ENCODE assay signal across 23 cellular contexts in the genomic region with DNA sequence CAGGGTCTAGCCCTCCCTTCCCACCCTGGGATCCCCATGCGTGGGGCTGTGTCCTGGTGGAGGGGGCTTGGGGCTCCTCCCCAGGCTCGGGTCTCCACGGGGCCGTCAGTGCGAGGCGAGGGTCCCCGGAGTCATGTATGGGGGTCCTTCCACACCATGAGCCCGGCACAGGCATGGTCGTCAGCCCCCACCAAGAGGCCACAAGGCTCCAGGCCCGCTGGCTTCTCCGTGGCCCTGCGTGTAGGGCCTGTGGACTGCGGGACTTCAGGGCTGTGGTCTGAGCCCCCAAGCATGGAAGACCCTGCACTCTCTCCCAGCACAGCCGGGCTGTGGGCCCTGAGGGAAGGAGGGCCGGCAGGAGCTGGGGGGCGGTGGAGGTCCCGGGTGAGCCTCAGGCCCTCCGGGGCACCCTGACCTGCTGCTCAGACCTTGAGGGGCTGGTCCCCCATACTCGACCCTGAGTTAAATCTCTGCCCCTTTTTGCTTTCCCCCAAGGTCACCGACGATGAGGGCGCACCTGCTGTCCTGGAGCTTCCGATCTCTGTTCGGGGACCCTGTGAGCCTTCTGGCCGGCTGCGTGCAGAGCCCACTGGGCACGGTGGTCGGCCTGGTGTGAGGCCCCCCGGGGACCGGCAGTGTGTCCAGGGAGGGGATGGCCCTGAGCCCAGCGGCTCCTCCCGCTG. TPM values are rescaled to one million over a fixed set of nuclear protein-coding genes. Genes with fewer than 3 reads are reported as not detected.
DNase-seq lines count a peak whose midpoint lies in the region; ATAC-seq and TF ChIP-seq lines count a peak whose summit lies in the region.
"Had no signal": no experiment of that assay in that cellular context is flagged by ENCODE, and none has a peak within 500 bp of the region (broad histone marks: within the 10 kb centered on the region; RNA-seq: fewer than 3 reads in every experiment).

No MANE protein-coding gene starts in this region.

- no peaks in the 10 kb centered on the region for H4K20me1 ChIP-seq in MM.1S (ENCODE audit: insufficient read depth, low read length)

- no peak overlapping the region for H2AFZ ChIP-seq in MM.1S (ENCODE audit: low read length)

- H3K4me1 Mint-ChIP-seq in IgD-negative memory B cell (peaks cover 15 to 38% (median 16%) of the 10 kb centered on the region in 3 donors), nephron progenitor cell (peaks cover 62% of the 10 kb centered on the region)
- peaks cover 81% of the 10 kb centered on the region for H3K4me1 Mint-ChIP-seq in dendritic cell treated with granulocyte-macrophage colony-stimulating factor and Interleukin-4, amounts not matched to agents 40 ng/mL and 50 ng/mL, for 4 days (ENCODE audit: low read depth)

- peak overlapping the region in 2 of 3 donors; percentile 16 to 59 for H3K27ac Mint-ChIP-seq in IgD-negative memory B cell
- H3K27ac Mint-ChIP-seq in dendritic cell treated with granulocyte-macrophage colony-stimulating factor and Interleukin-4, amounts not matched to agents 40 ng/mL and 50 ng/mL, for 4 days, result peak overlapping the region; percentile 96
- H3K27ac Mint-ChIP-seq in nephron progenitor cell, result no peak overlapping the region
- H3K27ac Mint-ChIP-seq: activated CD4-positive, alpha-beta T cell treated with anti-CD3 and anti-CD28 coated beads for 36 hours; activated naive CD4-positive, alpha-beta T cell treated with anti-CD3 and anti-CD28 coated beads, Interleukin-2, amount 10 ng/mL, durations not matched to agents 7 days and 5 days; HFFc6; T-cell had no signal

- no peaks in the 10 kb centered on the region for H3K9me2 ChIP-seq in MM.1S (replicated peaks; ENCODE audit: insufficient read depth, low read length)

- peaks cover 73% of the 10 kb centered on the region for H3K4me1 ChIP-seq in muscle layer of colon (ENCODE audit: insufficient read depth, low read length)
- H3K4me1 ChIP-seq in transverse colon, result peaks cover 49 to 82% (median 74%) of the 10 kb centered on the region in 4 donors
- peaks cover 2% of the 10 kb centered on the region; the same call in 1 of the 2 replicates for H3K4me1 ChIP-seq in MM.1S (ENCODE audit: low read length)

- H3K4me2 ChIP-seq in MM.1S (ENCODE audit: low read depth, low read length), result no peak overlapping the region

- in situ Hi-C loops in transverse colon (cut with MboI; ENCODE audit: low pct_ligation_motif_present in 1 of 4, low pct_unique_long_range_greater_than_20kb in 1 of 4, low sequenced_read_pairs in 3 of 4), result no loop called here

- no peak for TF ChIP-seq POLR2A in transverse colon (IDR thresholded peaks at IDR 0.05)

- intact Hi-C loops in dendritic cell treated with granulocyte-macrophage colony-stimulating factor and Interleukin-4, amounts not matched to agents 40 ng/mL and 50 ng/mL, for 4 days (cut with micrococcal nuclease), result no loop called here
- intact Hi-C loops in transverse colon (cut with DNase I; ENCODE audit: low total_unique reads), result no loop called here

- DNase-seq in transverse colon (no peak), nephron progenitor cell (no peak), MM.1S (no peak)
- DNase-seq: activated CD4-positive, alpha-beta T cell treated with anti-CD3 and anti-CD28 coated beads for 36 hours; activated naive CD4-positive, alpha-beta T cell treated with anti-CD3 and anti-CD28 coated beads, Interleukin-2, amount 10 ng/mL, durations not matched to agents 7 days and 5 days; anterior cingulate cortex; DMS79; effector CD4-positive, alpha-beta T cell; erythroblast; foreskin melanocyte; HFFc6; hypothalamus; NCI-H187; NCI-H748 treated with DMSO at 0.1 percent for 48 hours; retina; SHP77; T-cell had no signal

- no peaks in the 10 kb centered on the region for H3K27me3 Mint-ChIP-seq in IgD-negative memory B cell
- no peaks in the 10 kb centered on the region for H3K27me3 Mint-ChIP-seq in dendritic cell treated with granulocyte-macrophage colony-stimulating factor and Interleukin-4, amounts not matched to agents 40 ng/mL and 50 ng/mL, for 4 days
- peaks cover 8% of the 10 kb centered on the region for H3K27me3 Mint-ChIP-seq in nephron progenitor cell (ENCODE audit: low read depth, poor library complexity)
- H3K27me3 Mint-ChIP-seq: activated CD4-positive, alpha-beta T cell treated with anti-CD3 and anti-CD28 coated beads for 36 hours; activated naive CD4-positive, alpha-beta T cell treated with anti-CD3 and anti-CD28 coated beads, Interleukin-2, amount 10 ng/mL, durations not matched to agents 7 days and 5 days; central memory CD8-positive, alpha-beta T cell; T-cell had no signal

- no peak for ATAC-seq in GM21528 (IDR thresholded peaks at IDR 0.05; ENCODE audit: low FRiP score, unreplicated experiment)
- ATAC-seq: activated CD4-positive, alpha-beta T cell treated with anti-CD3 and anti-CD28 coated beads for 36 hours; T-cell had no signal

- H3K4me3 ChIP-seq in muscle layer of colon (ENCODE audit: low read depth in 1 of 2, low read length in 2 of 2), result no peak overlapping the region
- H3K4me3 ChIP-seq in transverse colon, result no peak overlapping the region
- H3K4me3 ChIP-seq in MM.1S (ENCODE audit: low read length), result no peak overlapping the region
- H3K4me3 ChIP-seq: lung had no signal

- peak overlapping the region; percentile 3 for H3K27ac ChIP-seq in muscle layer of colon (ENCODE audit: low read depth, low read length)
- peak overlapping the region; percentile 92 to 98 (median 97) for H3K27ac ChIP-seq in transverse colon
- no peak overlapping the region for H3K27ac ChIP-seq in MM.1S (ENCODE audit: low read length)

- H3K4me3 Mint-ChIP-seq in IgD-negative memory B cell (no peak overlapping the region), nephron progenitor cell (no peak overlapping the region)
- no peak overlapping the region for H3K4me3 Mint-ChIP-seq in dendritic cell treated with granulocyte-macrophage colony-stimulating factor and Interleukin-4, amounts not matched to agents 40 ng/mL and 50 ng/mL, for 4 days
- H3K4me3 Mint-ChIP-seq: activated CD4-positive, alpha-beta T cell treated with anti-CD3 and anti-CD28 coated beads for 36 hours; activated naive CD4-positive, alpha-beta T cell treated with anti-CD3 and anti-CD28 coated beads, Interleukin-2, amount 10 ng/mL, durations not matched to agents 7 days and 5 days; central memory CD8-positive, alpha-beta T cell; HFFc6; T-cell had no signal

- H3K9ac ChIP-seq in muscle layer of colon (ENCODE audit: low read length) (no peak overlapping the region), MM.1S (ENCODE audit: low read length) (no peak overlapping the region)

- H3K9me3 ChIP-seq in muscle layer of colon (ENCODE audit: low read length) (no peaks in the 10 kb centered on the region), transverse colon (no peaks in the 10 kb centered on the region), MM.1S (replicated peaks; ENCODE audit: insufficient read depth, low read length) (no peaks in the 10 kb centered on the region)

- no peaks in the 10 kb centered on the region for H3K79me2 ChIP-seq in MM.1S (ENCODE audit: low read length)

- H3K9me3 Mint-ChIP-seq in IgD-negative memory B cell (no peaks in the 10 kb centered on the region), nephron progenitor cell (no peaks in the 10 kb centered on the region)
- H3K9me3 Mint-ChIP-seq in dendritic cell treated with granulocyte-macrophage colony-stimulating factor and Interleukin-4, amounts not matched to agents 40 ng/mL and 50 ng/mL, for 4 days, result no peaks in the 10 kb centered on the region
- H3K9me3 Mint-ChIP-seq: activated naive CD4-positive, alpha-beta T cell treated with anti-CD3 and anti-CD28 coated beads, Interleukin-2, amount 10 ng/mL, durations not matched to agents 7 days and 5 days; central memory CD8-positive, alpha-beta T cell; HFFc6; T-cell had no signal

- H3K27me3 ChIP-seq in muscle layer of colon (ENCODE audit: control insufficient read depth in 1 of 2, insufficient read depth in 2 of 2, low read length in 2 of 2), result no peaks in the 10 kb centered on the region
- H3K27me3 ChIP-seq in transverse colon, result no peaks in the 10 kb centered on the region
- peaks cover 28% of the 10 kb centered on the region for H3K27me3 ChIP-seq in MM.1S (replicated peaks; ENCODE audit: insufficient read depth, low read length)

- H3K36me3 Mint-ChIP-seq in IgD-negative memory B cell (peaks cover 2% of the 10 kb centered on the region), nephron progenitor cell (ENCODE audit: low read depth) (peaks cover 6% of the 10 kb centered on the region)
- H3K36me3 Mint-ChIP-seq in dendritic cell treated with granulocyte-macrophage colony-stimulating factor and Interleukin-4, amounts not matched to agents 40 ng/mL and 50 ng/mL, for 4 days (ENCODE audit: low read depth), result peaks cover 42% of the 10 kb centered on the region

- WGBS in transverse colon (ENCODE audit: low coverage in 1 of 2), 2 donors, result 94% methylated on average over 32 of the region's 32 CpGs; no CpG with 5 or more reads in 1 of the 2 donors

- H3F3A ChIP-seq in MM.1S (ENCODE audit: insufficient read depth, low read length), result no peaks in the 10 kb centered on the region

- TF ChIP-seq CTCF in transverse colon (IDR thresholded peaks at IDR 0.05), result no peak
- TF ChIP-seq CTCF in nephron progenitor cell (IDR thresholded peaks at IDR 0.05), result no peak
- TF ChIP-seq CTCF in MM.1S (IDR thresholded peaks at IDR 0.05; ENCODE audit: low read length), result no peak

- no peak for TF ChIP-seq EP300 in transverse colon (IDR thresholded peaks at IDR 0.05; ENCODE audit: low read depth)

- peaks cover 5% of the 10 kb centered on the region for H3K36me3 ChIP-seq in muscle layer of colon (ENCODE audit: insufficient read depth, low read length)
- no peaks in the 10 kb centered on the region for H3K36me3 ChIP-seq in transverse colon
- no peaks in the 10 kb centered on the region for H3K36me3 ChIP-seq in MM.1S (replicated peaks; ENCODE audit: insufficient read depth, low read length)

RNA-seq across cellular contexts. Expression of a gene that starts 19.7 kb away (rescaled TPM):
- polyA plus RNA-seq in IgD-negative memory B cell, result 9.0 TPM
- total RNA-seq in transverse colon, result 100 to 1,000 TPM in 1 of 4 donors, 10 to 100 TPM in 3; 45.9 to 129 (median 61.2) TPM
